Comparison of ENCODE assay signal across 2 cellular contexts in genomic region chr4:45453258-45453841, GRCh38.
TF ChIP-seq lines count a peak whose summit lies in the region.

No MANE protein-coding gene starts in this region.

TF ChIP-seq in SK-N-SH, 30 proteins besides CTCF, POLR2A, EP300 and RAD21:
- TF ChIP-seq, protein P1, sequence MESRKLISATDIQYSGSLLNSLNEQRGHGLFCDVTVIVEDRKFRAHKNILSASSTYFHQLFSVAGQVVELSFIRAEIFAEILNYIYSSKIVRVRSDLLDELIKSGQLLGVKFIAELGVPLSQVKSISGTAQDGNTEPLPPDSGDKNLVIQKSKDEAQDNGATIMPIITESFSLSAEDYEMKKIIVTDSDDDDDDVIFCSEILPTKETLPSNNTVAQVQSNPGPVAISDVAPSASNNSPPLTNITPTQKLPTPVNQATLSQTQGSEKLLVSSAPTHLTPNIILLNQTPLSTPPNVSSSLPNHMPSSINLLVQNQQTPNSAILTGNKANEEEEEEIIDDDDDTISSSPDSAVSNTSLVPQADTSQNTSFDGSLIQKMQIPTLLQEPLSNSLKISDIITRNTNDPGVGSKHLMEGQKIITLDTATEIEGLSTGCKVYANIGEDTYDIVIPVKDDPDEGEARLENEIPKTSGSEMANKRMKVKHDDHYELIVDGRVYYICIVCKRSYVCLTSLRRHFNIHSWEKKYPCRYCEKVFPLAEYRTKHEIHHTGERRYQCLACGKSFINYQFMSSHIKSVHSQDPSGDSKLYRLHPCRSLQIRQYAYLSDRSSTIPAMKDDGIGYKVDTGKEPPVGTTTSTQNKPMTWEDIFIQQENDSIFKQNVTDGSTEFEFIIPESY (IDR thresholded peaks at IDR 0.05; ENCODE audit: borderline replicate concordance, low read depth), result no peak
- TF ChIP-seq SMC3 (IDR thresholded peaks at IDR 0.05; ENCODE audit: low read depth, low read length) (peak; percentile 29; the same call in 1 of the 2 replicates), TEAD4 (IDR thresholded peaks at IDR 0.05; ENCODE audit: borderline replicate concordance, insufficient read depth) (no peak), GATA2 (CRISPR knock-in tag; IDR thresholded peaks at IDR 0.05) (no peak), FOXJ3 (CRISPR knock-in tag; IDR thresholded peaks at IDR 0.05) (no peak)
- TF ChIP-seq, protein P2, sequence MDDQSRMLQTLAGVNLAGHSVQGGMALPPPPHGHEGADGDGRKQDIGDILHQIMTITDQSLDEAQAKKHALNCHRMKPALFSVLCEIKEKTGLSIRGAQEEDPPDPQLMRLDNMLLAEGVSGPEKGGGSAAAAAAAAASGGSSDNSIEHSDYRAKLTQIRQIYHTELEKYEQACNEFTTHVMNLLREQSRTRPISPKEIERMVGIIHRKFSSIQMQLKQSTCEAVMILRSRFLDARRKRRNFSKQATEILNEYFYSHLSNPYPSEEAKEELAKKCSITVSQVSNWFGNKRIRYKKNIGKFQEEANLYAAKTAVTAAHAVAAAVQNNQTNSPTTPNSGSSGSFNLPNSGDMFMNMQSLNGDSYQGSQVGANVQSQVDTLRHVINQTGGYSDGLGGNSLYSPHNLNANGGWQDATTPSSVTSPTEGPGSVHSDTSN (IDR thresholded peaks at IDR 0.05), result no peak

TF ChIP-seq in SK-N-SH treated with all-trans-retinoic acid at 6 μM for 48 hours, 23 proteins besides CTCF, POLR2A, EP300 and RAD21 (continued from another document):
- TF ChIP-seq, protein P3, sequence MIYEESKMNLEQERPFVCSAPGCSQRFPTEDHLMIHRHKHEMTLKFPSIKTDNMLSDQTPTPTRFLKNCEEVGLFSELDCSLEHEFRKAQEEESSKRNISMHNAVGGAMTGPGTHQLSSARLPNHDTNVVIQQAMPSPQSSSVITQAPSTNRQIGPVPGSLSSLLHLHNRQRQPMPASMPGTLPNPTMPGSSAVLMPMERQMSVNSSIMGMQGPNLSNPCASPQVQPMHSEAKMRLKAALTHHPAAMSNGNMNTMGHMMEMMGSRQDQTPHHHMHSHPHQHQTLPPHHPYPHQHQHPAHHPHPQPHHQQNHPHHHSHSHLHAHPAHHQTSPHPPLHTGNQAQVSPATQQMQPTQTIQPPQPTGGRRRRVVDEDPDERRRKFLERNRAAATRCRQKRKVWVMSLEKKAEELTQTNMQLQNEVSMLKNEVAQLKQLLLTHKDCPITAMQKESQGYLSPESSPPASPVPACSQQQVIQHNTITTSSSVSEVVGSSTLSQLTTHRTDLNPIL (CRISPR knock-in tag; IDR thresholded peaks at IDR 0.05; ENCODE audit: low read depth), result no peak
- TF ChIP-seq ZFP3 (CRISPR knock-in tag; IDR thresholded peaks at IDR 0.05) (no peak), CSDC2 (CRISPR knock-in tag; IDR thresholded peaks at IDR 0.05) (no peak), GLIS3 (CRISPR knock-in tag; IDR thresholded peaks at IDR 0.05) (no peak), ESRRG (CRISPR knock-in tag; IDR thresholded peaks at IDR 0.05) (no peak), OSR1 (CRISPR knock-in tag; IDR thresholded peaks at IDR 0.05) (no peak), SNAI2 (CRISPR knock-in tag; IDR thresholded peaks at IDR 0.05) (no peak), ISL1 (CRISPR knock-in tag; IDR thresholded peaks at IDR 0.05) (no peak)
- TF ChIP-seq, protein P4, sequence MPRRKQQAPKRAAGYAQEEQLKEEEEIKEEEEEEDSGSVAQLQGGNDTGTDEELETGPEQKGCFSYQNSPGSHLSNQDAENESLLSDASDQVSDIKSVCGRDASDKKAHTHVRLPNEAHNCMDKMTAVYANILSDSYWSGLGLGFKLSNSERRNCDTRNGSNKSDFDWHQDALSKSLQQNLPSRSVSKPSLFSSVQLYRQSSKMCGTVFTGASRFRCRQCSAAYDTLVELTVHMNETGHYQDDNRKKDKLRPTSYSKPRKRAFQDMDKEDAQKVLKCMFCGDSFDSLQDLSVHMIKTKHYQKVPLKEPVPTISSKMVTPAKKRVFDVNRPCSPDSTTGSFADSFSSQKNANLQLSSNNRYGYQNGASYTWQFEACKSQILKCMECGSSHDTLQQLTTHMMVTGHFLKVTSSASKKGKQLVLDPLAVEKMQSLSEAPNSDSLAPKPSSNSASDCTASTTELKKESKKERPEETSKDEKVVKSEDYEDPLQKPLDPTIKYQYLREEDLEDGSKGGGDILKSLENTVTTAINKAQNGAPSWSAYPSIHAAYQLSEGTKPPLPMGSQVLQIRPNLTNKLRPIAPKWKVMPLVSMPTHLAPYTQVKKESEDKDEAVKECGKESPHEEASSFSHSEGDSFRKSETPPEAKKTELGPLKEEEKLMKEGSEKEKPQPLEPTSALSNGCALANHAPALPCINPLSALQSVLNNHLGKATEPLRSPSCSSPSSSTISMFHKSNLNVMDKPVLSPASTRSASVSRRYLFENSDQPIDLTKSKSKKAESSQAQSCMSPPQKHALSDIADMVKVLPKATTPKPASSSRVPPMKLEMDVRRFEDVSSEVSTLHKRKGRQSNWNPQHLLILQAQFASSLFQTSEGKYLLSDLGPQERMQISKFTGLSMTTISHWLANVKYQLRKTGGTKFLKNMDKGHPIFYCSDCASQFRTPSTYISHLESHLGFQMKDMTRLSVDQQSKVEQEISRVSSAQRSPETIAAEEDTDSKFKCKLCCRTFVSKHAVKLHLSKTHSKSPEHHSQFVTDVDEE (CRISPR knock-in tag; IDR thresholded peaks at IDR 0.05), result no peak
- TF ChIP-seq, protein P5, sequence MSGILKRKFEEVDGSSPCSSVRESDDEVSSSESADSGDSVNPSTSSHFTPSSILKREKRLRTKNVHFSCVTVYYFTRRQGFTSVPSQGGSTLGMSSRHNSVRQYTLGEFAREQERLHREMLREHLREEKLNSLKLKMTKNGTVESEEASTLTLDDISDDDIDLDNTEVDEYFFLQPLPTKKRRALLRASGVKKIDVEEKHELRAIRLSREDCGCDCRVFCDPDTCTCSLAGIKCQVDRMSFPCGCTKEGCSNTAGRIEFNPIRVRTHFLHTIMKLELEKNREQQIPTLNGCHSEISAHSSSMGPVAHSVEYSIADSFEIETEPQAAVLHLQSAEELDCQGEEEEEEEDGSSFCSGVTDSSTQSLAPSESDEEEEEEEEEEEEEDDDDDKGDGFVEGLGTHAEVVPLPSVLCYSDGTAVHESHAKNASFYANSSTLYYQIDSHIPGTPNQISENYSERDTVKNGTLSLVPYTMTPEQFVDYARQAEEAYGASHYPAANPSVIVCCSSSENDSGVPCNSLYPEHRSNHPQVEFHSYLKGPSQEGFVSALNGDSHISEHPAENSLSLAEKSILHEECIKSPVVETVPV (CRISPR knock-in tag; IDR thresholded peaks at IDR 0.05), result no peak
